ENCODE assay signal across 31 cellular contexts in genomic region chrX:154116514-154116913, GRCh38. TPM values are rescaled to one million over a fixed set of nuclear protein-coding genes. Genes with fewer than 3 reads are reported as not detected.
"Had no signal": no experiment of that assay in that cellular context is flagged by ENCODE, and none has a peak within 500 bp of the region (broad histone marks: within the 10 kb centered on the region; RNA-seq: fewer than 3 reads in every experiment).

No MANE protein-coding gene starts in this region.

- H3K9me3 ChIP-seq: pancreas, psoas muscle, suprapubic skin, transverse colon had no signal

- DNase-seq: activated CD4-positive, alpha-beta T cell treated with anti-CD3 and anti-CD28 coated beads for 1 hour; activated CD4-positive, alpha-beta T cell treated with anti-CD3 and anti-CD28 coated beads, Interleukin-2, amount 50 U/mL, for 1 hour; activated CD8-positive, alpha-beta T cell treated with anti-CD3 and anti-CD28 coated beads, Interleukin-2, amount 10 ng/mL, durations not matched to agents 7 days and 5 days; activated gamma-delta T cell; activated naive CD4-positive, alpha-beta T cell treated with anti-CD3 and anti-CD28 coated beads, Interleukin-2, amount 50 U/mL, for 16 hours; activated naive CD8-positive, alpha-beta T cell treated with anti-CD3 and anti-CD28 coated beads, Interleukin-2, amount 50 U/mL, for 24 hours; brain microvascular endothelial cell; caudate nucleus; dermis blood vessel endothelial cell; effector memory CD4-positive, alpha-beta T cell; glutamatergic neuron; kidney glomerular epithelial cell; left ventricle myocardium superior; mammary epithelial cell; natural killer cell; pancreas; psoas muscle; right cardiac atrium; stimulated activated CD4-positive, alpha-beta T cell treated with anti-CD3 and anti-CD28 coated beads, Interleukin-1b, Interleukin-23, amount 100 ng/mL, for 48 hours; stomach; transverse colon had no signal

- H3K27ac Mint-ChIP-seq: activated CD8-positive, alpha-beta T cell treated with anti-CD3 and anti-CD28 coated beads, Interleukin-2, amount 10 ng/mL, durations not matched to agents 7 days and 5 days; activated naive CD8-positive, alpha-beta T cell treated with anti-CD3 and anti-CD28 coated beads, Interleukin-2, amount 50 U/mL, for 24 hours; activated T-helper 1 cell treated with anti-CD3 and anti-CD28 coated beads, Interleukin-12 subunit alpha, Interleukin-12 subunit beta, Interleukin-2, Interleukin-4 antibody, amounts not matched to agents 30 ng/mL and 10 ng/mL and 1 ng/mL, durations not matched to agents 14 hours and 24 hours and 36 hours; mesothelial cell of epicardium; natural killer cell had no signal

- H3K4me2 ChIP-seq: hepatocyte had no signal

- H3K4me1 Mint-ChIP-seq: activated naive CD8-positive, alpha-beta T cell treated with anti-CD3 and anti-CD28 coated beads, Interleukin-2, amount 50 U/mL, for 24 hours; mesothelial cell of epicardium had no signal

- H3K36me3 Mint-ChIP-seq: mesothelial cell of epicardium, natural killer cell had no signal

- H3K4me3 Mint-ChIP-seq: activated CD8-positive, alpha-beta T cell treated with anti-CD3 and anti-CD28 coated beads, Interleukin-2, amount 10 ng/mL, durations not matched to agents 7 days and 5 days; activated naive CD8-positive, alpha-beta T cell treated with anti-CD3 and anti-CD28 coated beads, Interleukin-2, amount 50 U/mL, for 24 hours; activated T-helper 1 cell treated with anti-CD3 and anti-CD28 coated beads, Interleukin-12 subunit alpha, Interleukin-12 subunit beta, Interleukin-2, Interleukin-4 antibody, amounts not matched to agents 30 ng/mL and 10 ng/mL and 1 ng/mL, durations not matched to agents 14 hours and 24 hours and 36 hours; mesothelial cell of epicardium; natural killer cell had no signal

- H2AFZ ChIP-seq: hepatocyte had no signal

- H3K27me3 ChIP-seq: brain microvascular endothelial cell, esophagus muscularis mucosa, hepatocyte, suprapubic skin, transverse colon had no signal

- H3K9me3 Mint-ChIP-seq: activated naive CD8-positive, alpha-beta T cell treated with anti-CD3 and anti-CD28 coated beads, Interleukin-2, amount 50 U/mL, for 24 hours; activated T-helper 1 cell treated with anti-CD3 and anti-CD28 coated beads, Interleukin-12 subunit alpha, Interleukin-12 subunit beta, Interleukin-2, Interleukin-4 antibody, amounts not matched to agents 30 ng/mL and 10 ng/mL and 1 ng/mL, durations not matched to agents 14 hours and 24 hours and 36 hours; natural killer cell had no signal

- H3K79me2 ChIP-seq: hepatocyte had no signal

- H3K4me1 ChIP-seq: esophagus muscularis mucosa, pancreas, psoas muscle, stomach, suprapubic skin, transverse colon had no signal

- ATAC-seq: activated CD8-positive, alpha-beta T cell treated with anti-CD3 and anti-CD28 coated beads, Interleukin-2, amount 10 ng/mL, durations not matched to agents 7 days and 5 days; activated naive CD8-positive, alpha-beta T cell treated with anti-CD3 and anti-CD28 coated beads, Interleukin-2, amount 50 U/mL, for 24 hours; left ventricle myocardium superior; natural killer cell; pancreas; psoas muscle had no signal

- H3K27ac ChIP-seq: brain microvascular endothelial cell, esophagus muscularis mucosa, hepatocyte, pancreas, psoas muscle, skin epidermis, stomach, suprapubic skin, transverse colon had no signal

- H3K36me3 ChIP-seq: brain microvascular endothelial cell, esophagus muscularis mucosa, pancreas, stomach, suprapubic skin, transverse colon had no signal

- FAIRE-seq: endothelial cell of umbilical vein, frontal cortex, pancreas, TTC549, urothelium cell line had no signal

- H3K4me3 ChIP-seq: esophagus muscularis mucosa, hepatocyte, pancreas, psoas muscle, skin epidermis, stomach, suprapubic skin, transverse colon had no signal

- H3K27me3 Mint-ChIP-seq: activated naive CD8-positive, alpha-beta T cell treated with anti-CD3 and anti-CD28 coated beads, Interleukin-2, amount 50 U/mL, for 24 hours had no signal

RNA-seq across cellular contexts. Expression of gene OPN1LW, which starts 27.5 kb away (rescaled TPM):
- total RNA-seq: activated CD8-positive, alpha-beta T cell treated with anti-CD3 and anti-CD28 coated beads, Interleukin-2, amount 10 ng/mL, durations not matched to agents 7 days and 5 days; activated T-helper 1 cell treated with anti-CD3 and anti-CD28 coated beads, Interleukin-12 subunit alpha, Interleukin-12 subunit beta, Interleukin-2, Interleukin-4 antibody, amounts not matched to agents 30 ng/mL and 10 ng/mL and 1 ng/mL, durations not matched to agents 14 hours and 24 hours and 36 hours; dermis blood vessel endothelial cell; endothelial cell of umbilical vein; esophagus muscularis mucosa; frontal cortex; hepatocyte; left ventricle myocardium superior; mammary epithelial cell; mesothelial cell of epicardium; natural killer cell; pancreas; psoas muscle; right cardiac atrium; stomach; suprapubic skin; transverse colon had no signal
- polyA plus RNA-seq: endothelial cell of umbilical vein, hepatocyte, mammary epithelial cell, pancreas, right cardiac atrium, stomach had no signal
